Comparison of ENCODE assay signal across 10 cellular contexts in the genomic region with DNA sequence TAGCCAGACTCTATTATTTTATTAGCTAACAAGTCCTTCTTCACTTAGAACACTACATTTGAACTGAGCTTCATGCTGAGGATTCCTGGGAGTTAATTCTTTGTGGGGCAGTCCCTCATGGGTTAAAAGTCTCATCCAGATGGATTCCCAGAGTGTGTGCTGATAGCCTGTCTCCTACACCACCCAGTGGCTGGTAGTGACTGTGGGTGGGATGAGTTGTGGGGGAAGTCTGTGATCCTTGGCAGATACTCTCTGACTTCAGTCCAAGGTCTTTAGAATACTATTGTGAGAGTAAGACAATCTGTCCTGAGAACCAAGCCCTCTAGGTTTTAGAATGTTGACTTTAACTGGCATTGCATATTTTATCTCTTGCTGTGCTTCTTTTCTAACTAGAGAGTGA. TPM values are rescaled to one million over a fixed set of nuclear protein-coding genes. Genes with fewer than 3 reads are reported as not detected.
DNase-seq lines count a peak whose midpoint lies in the region; ATAC-seq and TF ChIP-seq lines count a peak whose summit lies in the region.
"Had no signal": no experiment of that assay in that cellular context is flagged by ENCODE, and none has a peak within 500 bp of the region (broad histone marks: within the 10 kb centered on the region; RNA-seq: fewer than 3 reads in every experiment).

No MANE protein-coding gene starts in this region.

- TF ChIP-seq CTCF in natural killer cell (IDR thresholded peaks at IDR 0.05): no peak

- intact Hi-C loops in natural killer cell (cut with micrococcal nuclease): no loop called here

- peaks cover 0 to 7% of the 10 kb centered on the region in 2 donors for H3K9me3 Mint-ChIP-seq in natural killer cell
- H3K9me3 Mint-ChIP-seq: activated B cell treated with CpG ODN at 0.5 μM for 24 hours; stimulated activated memory B cell treated with anti-CD40 and anti-IgM and Interleukin-4, amounts not matched to agents 10 μg/mL and 1 μg/mL and 100 μg/mL, for 72 hours had no signal

- ATAC-seq in esophagus mucosa (peak; percentile 22), natural killer cell (no peak), GM19455 (IDR thresholded peaks at IDR 0.05; ENCODE audit: unreplicated experiment) (no peak)
- ATAC-seq: stimulated activated memory B cell treated with anti-CD40 and anti-IgM and Interleukin-4, amounts not matched to agents 10 μg/mL and 1 μg/mL and 100 μg/mL, for 72 hours had no signal

- H3K27me3 Mint-ChIP-seq in natural killer cell (ENCODE audit: low read depth in 2 of 2): peaks cover 0 to 3% of the 10 kb centered on the region in 2 donors
- H3K27me3 Mint-ChIP-seq: stimulated activated memory B cell treated with anti-CD40 and anti-IgM and Interleukin-4, amounts not matched to agents 10 μg/mL and 1 μg/mL and 100 μg/mL, for 72 hours had no signal

- DNase-seq in AG20443 (ENCODE audit: low spot score) (peak; percentile 44), NCI-H2227 treated with DMSO at 0.1 percent for 48 hours (lab: John Stamatoyannopoulos, UW) (peak; percentile 4), midbrain (lab: John Stamatoyannopoulos, UW) (peak; percentile 74), natural killer cell (no peak), MV-4-11 (lab: John Stamatoyannopoulos, UW) (no peak)
- DNase-seq in stimulated activated CD4-positive, alpha-beta T cell treated with anti-CD3 and anti-CD28 coated beads, Interleukin-4, amount 100 ng/mL, for 4 hours: no peak
- DNase-seq: activated B cell treated with CpG ODN at 0.5 μM for 24 hours had no signal

- no peaks in the 10 kb centered on the region for H3K4me1 Mint-ChIP-seq in natural killer cell
- H3K4me1 Mint-ChIP-seq: activated B cell treated with CpG ODN at 0.5 μM for 24 hours had no signal

- H3K27ac Mint-ChIP-seq in natural killer cell: no peak overlapping the region
- H3K27ac Mint-ChIP-seq: activated B cell treated with CpG ODN at 0.5 μM for 24 hours; stimulated activated memory B cell treated with anti-CD40 and anti-IgM and Interleukin-4, amounts not matched to agents 10 μg/mL and 1 μg/mL and 100 μg/mL, for 72 hours had no signal

- no peak overlapping the region for H3K4me3 Mint-ChIP-seq in natural killer cell
- H3K4me3 Mint-ChIP-seq: activated B cell treated with CpG ODN at 0.5 μM for 24 hours; stimulated activated memory B cell treated with anti-CD40 and anti-IgM and Interleukin-4, amounts not matched to agents 10 μg/mL and 1 μg/mL and 100 μg/mL, for 72 hours had no signal

- no peaks in the 10 kb centered on the region for H3K36me3 Mint-ChIP-seq in natural killer cell
- H3K36me3 Mint-ChIP-seq: stimulated activated memory B cell treated with anti-CD40 and anti-IgM and Interleukin-4, amounts not matched to agents 10 μg/mL and 1 μg/mL and 100 μg/mL, for 72 hours had no signal

RNA-seq across cellular contexts. Expression of gene AKAP6, which starts 37.2 kb away (rescaled TPM):
- total RNA-seq in esophagus mucosa: 4.4 TPM
- total RNA-seq in natural killer cell: 1 to 10 TPM in 1 of 3 donors, under 1 TPM in 2; 0.21 to 1.3 (median 0.80) TPM

Comparison
In these comparisons a context has a peak if more than half of its experiments do, and no peak if none do; other contexts are left out.
1. DNase-seq: peak in AG20443 (single experiment), NCI-H2227 treated with DMSO at 0.1 percent for 48 hours (single experiment) and midbrain (single experiment); none in natural killer cell (single experiment), MV-4-11 (single experiment) and stimulated activated CD4-positive, alpha-beta T cell treated with anti-CD3 and anti-CD28 coated beads, Interleukin-4, amount 100 ng/mL, for 4 hours (0 of 2).